ENCODE assay signal across 9 cellular contexts in genomic region chr2:43333656-43334144, GRCh38.
DNase-seq lines count a peak whose midpoint lies in the region; ATAC-seq and TF ChIP-seq lines count a peak whose summit lies in the region.
"Had no signal": no experiment of that assay in that cellular context is flagged by ENCODE, and none has a peak within 500 bp of the region (broad histone marks: within the 10 kb centered on the region; RNA-seq: fewer than 3 reads in every experiment).

No MANE protein-coding gene starts in this region.

- no peaks in the 10 kb centered on the region for H3K9me3 ChIP-seq in upper lobe of left lung

- TF ChIP-seq POLR2A in upper lobe of left lung (IDR thresholded peaks at IDR 0.05): no peak

- peak overlapping the region; percentile 51 to 76 (median 60) for H3K27ac ChIP-seq in upper lobe of left lung

- WGBS in upper lobe of left lung, 2 donors: 22 to 39% methylated on average over 2 of the region's 2 CpGs

- H3K27me3 ChIP-seq in upper lobe of left lung: no peaks in the 10 kb centered on the region

- DNase-seq in NOMO-1 treated with dmso at 0.1 percent for 144 hours (lab: John Stamatoyannopoulos, UW; ENCODE audit: unreplicated experiment): peak; percentile 72
- peak; percentile 38 for DNase-seq in dermis blood vessel endothelial cell
- DNase-seq in medulla oblongata (ENCODE audit: extremely low spot score): peak; percentile 69
- DNase-seq in upper lobe of left lung: peak in 1 of 2 donors; percentile 33
- DNase-seq in activated CD4-positive, CD25-positive, alpha-beta regulatory T cell treated with anti-CD3 and anti-CD28 coated beads, Interleukin-2, amount 50 U/mL, for 72 hours: no peak
- DNase-seq in iPS-NIHi11 (ENCODE audit: low spot score): no peak
- DNase-seq in activated effector memory CD4-positive, alpha-beta T cell treated with anti-CD3 and anti-CD28 coated beads, Interleukin-2, amount 50 U/mL, for 16 hours: no peak
- DNase-seq: activated CD4-positive, alpha-beta T cell treated with anti-CD3 and anti-CD28 coated beads for 48 hours; stimulated activated naive CD8-positive, alpha-beta T cell treated with anti-CD3 and anti-CD28 coated beads, Interleukin-15, Interleukin-2, amounts not matched to agents 100 U/mL and 50 U/mL, for 24 hours had no signal

- H3K36me3 ChIP-seq in upper lobe of left lung: no peaks in the 10 kb centered on the region

- no peak for TF ChIP-seq EP300 in upper lobe of left lung (IDR thresholded peaks at IDR 0.05)

- peaks cover 22 to 47% (median 33%) of the 10 kb centered on the region in 4 donors for H3K4me1 ChIP-seq in upper lobe of left lung

- peak in 1 of 2 donors; percentile 78 for ATAC-seq in upper lobe of left lung (ENCODE audit: low FRiP score in 2 of 2)
- ATAC-seq: stimulated activated naive CD8-positive, alpha-beta T cell treated with anti-CD3 and anti-CD28 coated beads, Interleukin-15, Interleukin-2, amounts not matched to agents 100 U/mL and 50 U/mL, for 24 hours had no signal

- no peak overlapping the region for H3K4me3 ChIP-seq in upper lobe of left lung

- no peak for TF ChIP-seq CTCF in upper lobe of left lung (IDR thresholded peaks at IDR 0.05)

Comparison
In these comparisons a context has a peak if more than half of its experiments do, and no peak if none do; other contexts are left out.
1. DNase-seq: peak in NOMO-1 treated with dmso at 0.1 percent for 144 hours (single experiment), dermis blood vessel endothelial cell (single experiment) and medulla oblongata (single experiment); none in activated CD4-positive, CD25-positive, alpha-beta regulatory T cell treated with anti-CD3 and anti-CD28 coated beads, Interleukin-2, amount 50 U/mL, for 72 hours (single experiment), iPS-NIHi11 (single experiment) and activated effector memory CD4-positive, alpha-beta T cell treated with anti-CD3 and anti-CD28 coated beads, Interleukin-2, amount 50 U/mL, for 16 hours (single experiment).